8 cellular contexts compared by ENCODE assay signal in genomic region chrX:72306851-72307645, GRCh38. TPM values are rescaled to one million over a fixed set of nuclear protein-coding genes. Genes with fewer than 3 reads are reported as not detected.
A peak's percentile ranks its signal among the peaks of the same experiment; 100 is the strongest.
DNase-seq lines count a peak whose midpoint lies in the region; ATAC-seq, FAIRE-seq and TF ChIP-seq lines count a peak whose summit lies in the region.

No MANE protein-coding gene starts in this region.

- no peaks in the 10 kb centered on the region for H3K79me2 ChIP-seq in GM12878 (ENCODE audit: control insufficient read depth, insufficient read depth, low read length)

- H3K9me3 ChIP-seq in GM12878 (replicated peaks; ENCODE audit: control insufficient read depth, insufficient read depth, low read length) = no peaks in the 10 kb centered on the region; the same call in 1 of the 3 replicates

- no peak overlapping the region for H3K27ac ChIP-seq in GM12878 (ENCODE audit: control insufficient read depth, insufficient read depth)

- peak; percentile 56 for DNase-seq in DMS 273 treated with DMSO at 0.1 percent for 48 hours (lab: John Stamatoyannopoulos, UW)
- DNase-seq in Kasumi-1 (lab: John Stamatoyannopoulos, UW) = peak; percentile 45 to 65
- DNase-seq in RKO (ENCODE audit: low spot score) = peak; percentile 80
- no peak for DNase-seq in GM12878 (ENCODE audit: low read depth, low spot score)
- DNase-seq in hippocampal formation (lab: John Stamatoyannopoulos, UW) = peak; percentile 29 to 34
- peak; percentile 84 for DNase-seq in posterior vena cava (ENCODE audit: low spot score)
- no peak for DNase-seq in SKM-1 (lab: John Stamatoyannopoulos, UW; ENCODE audit: unreplicated experiment)

- ATAC-seq in GM21447 (IDR thresholded peaks at IDR 0.05; ENCODE audit: unreplicated experiment) = peak; percentile 65
- peak; percentile 76 for ATAC-seq in GM12878

- in situ Hi-C loops in GM12878 (cut with MboI) = no loop called here

- H2AFZ ChIP-seq in GM12878 (ENCODE audit: control insufficient read depth, low read depth, low read length) = no peak overlapping the region

- RAD21 ChIA-PET in GM12878 (lab: Charles Lee; ENCODE audit: unreplicated experiment) = no interaction called here

- no peak for TF ChIP-seq EP300 in GM12878 (IDR thresholded peaks at IDR 0.05; ENCODE audit: borderline replicate concordance in 1 of 2, control insufficient read depth in 1 of 2, low read depth in 2 of 2, low read length in 2 of 2)

- TF ChIP-seq CTCF in GM12878 (IDR thresholded peaks at IDR 0.05 in 2 of 3, conservative IDR thresholded peaks at IDR 0.05 in 1 of 3; ENCODE audit: control insufficient read depth in 2 of 3, extremely low read depth in 1 of 3, insufficient read depth in 1 of 3, low read depth in 3 of 3, low read length in 3 of 3) = no peak

- H3K4me1 ChIP-seq in GM12878 (ENCODE audit: control insufficient read depth, insufficient read depth, low read length) = no peaks in the 10 kb centered on the region

- peak overlapping the region; percentile 71 for H3K4me2 ChIP-seq in GM12878 (ENCODE audit: control insufficient read depth, insufficient read depth)

- no peaks in the 10 kb centered on the region for H3K36me3 ChIP-seq in GM12878 (ENCODE audit: control insufficient read depth in 2 of 2, insufficient read depth in 2 of 2, low read length in 1 of 2)

- CTCF ChIA-PET in GM12878 (lab: Yijun Ruan, JAX) = no interaction called here

- no peak for TF ChIP-seq POLR2A in GM12878 (IDR thresholded peaks at IDR 0.05; ENCODE audit: low read depth, low read length)

- intact Hi-C loops in GM12878 (cut with micrococcal nuclease; ENCODE audit: unreplicated experiment) = no loop called here
- intact Hi-C loops in posterior vena cava (cut with DNase I) = no loop called here

- no peak for TF ChIP-seq RAD21 in GM12878 (IDR thresholded peaks at IDR 0.05; ENCODE audit: insufficient read depth, low read depth, low read length)

- SMC1A ChIA-PET in GM12878 (lab: Charles Lee; ENCODE audit: uncharacterized antibody, unreplicated experiment) = no interaction called here

- 32% methylated on average over 56 of the region's 56 CpGs for WGBS in GM12878 (ENCODE audit: insufficient coverage, insufficient replicate concordance, low lambda C conversion rate, missing lambda C conversion rate)

- H3K27me3 ChIP-seq in GM12878 (replicated peaks in 1 of 2; ENCODE audit: control insufficient read depth in 2 of 2, insufficient read depth in 2 of 2, low read length in 1 of 2) = peaks cover 7 to 26% of the 10 kb centered on the region in 2 experiments

- FAIRE-seq in GM12878 (lab: Jason Lieb, UNC) = no peak

- no peaks in the 10 kb centered on the region for H4K20me1 ChIP-seq in GM12878 (ENCODE audit: control insufficient read depth, insufficient read depth)

- POLR2A ChIA-PET in GM12878 (lab: Charles Lee) = no interaction called here

- BruUV-seq in GM12878 (replicated peaks; lab: Mats Ljungman, UMichigan) = no TSS peak

- H3K9ac ChIP-seq in GM12878 (ENCODE audit: control insufficient read depth, insufficient read depth, low read length) = no peak overlapping the region

- peak overlapping the region; percentile 27; the same call in 1 of the 2 replicates for H3K4me3 ChIP-seq in GM12878

TF ChIP-seq in GM12878, 131 proteins besides CTCF, POLR2A, EP300 and RAD21:
- TF ChIP-seq NRF1 (conservative IDR thresholded peaks at IDR 0.05; ENCODE audit: low read depth, low read length) = no peak
- peak; percentile 83 for TF ChIP-seq SP1 (IDR thresholded peaks at IDR 0.05; ENCODE audit: low read depth, low read length)
- TF ChIP-seq RELB (IDR thresholded peaks at IDR 0.05; ENCODE audit: low read depth) = 0 out of 2 replicates have a peak, but pooled peaks have one; percentile 49
- 0 out of 2 replicates have a peak, but pooled peaks have one; percentile 29 for TF ChIP-seq YY1 (IDR thresholded peaks at IDR 0.05; ENCODE audit: low read depth, low read length)
- TF ChIP-seq MYB (IDR thresholded peaks at IDR 0.05; ENCODE audit: borderline replicate concordance, low read depth, low read length) = no peak

RNA-seq across cellular contexts. Expression of gene CITED1, which starts 1.3 kb away (rescaled TPM):
- not detected in 2 replicates for total RNA-seq in GM12878 (2013; cell fraction: nucleolus; rRNA removed)
- total RNA-seq in GM12878 (2014; rRNA removed) (0.22 TPM in 1 of 2 replicates, not detected in the other), GM12878 (2014; rRNA removed; fragmentation: Illumina TruSeq; extraction: Trizol) (not detected in 2 replicates), GM12878 (2021) (not detected in 2 replicates), posterior vena cava (not detected)
- not detected for polyA plus RNA-seq in GM12878 (2011; ENCODE audit: low read depth)
- polyA plus RNA-seq in GM12878 (2011; rRNA removed) (0.30 TPM in 1 of 2 replicates, not detected in the other), GM12878 (2014; fragmentation: Illumina TruSeq; extraction: Trizol) (not detected in 2 replicates), GM12878 (2014; fragmentation: Nextera tagmentation; extraction: Ambion mirVana) (not detected), GM12878 (2014; rRNA removed) (0.36 and 0.56 TPM in 2 replicates), GM12878 (2016; fragmentation: Nextera tagmentation; extraction: Ambion mirVana) (not detected)
- 0.10 TPM in 1 of 2 replicates, not detected in the other for polyA plus RNA-seq in GM12878 (2011; cell fraction: cytosol; rRNA removed)
- 0.33 TPM in 1 of 2 replicates, not detected in the other for polyA plus RNA-seq in GM12878 (2011; cell fraction: nucleus; rRNA removed)
- not detected in 2 replicates for polyA plus RNA-seq in GM12878 (2012)
- polyA minus RNA-seq in GM12878 (2011; rRNA and poly(A)+ RNA removed) = 0.26 TPM in 1 of 2 replicates, not detected in the other
- not detected in 2 replicates for polyA minus RNA-seq in GM12878 (2011; cell fraction: cytosol; rRNA and poly(A)+ RNA removed)
- polyA minus RNA-seq in GM12878 (2011; cell fraction: nucleus; rRNA and poly(A)+ RNA removed) = not detected in 2 replicates

RNA-seq across cellular contexts. Expression of gene RPS4X, which starts 30.0 kb away (rescaled TPM):
- total RNA-seq in GM12878 (2013; cell fraction: nucleolus; rRNA removed) = 245 and 264 TPM in 2 replicates
- total RNA-seq in GM12878 (2014; rRNA removed) (2,058 and 2,209 TPM in 2 replicates), GM12878 (2014; rRNA removed; fragmentation: Illumina TruSeq; extraction: Trizol) (2,377 and 2,415 TPM in 2 replicates), GM12878 (2021) (1,872 and 1,950 TPM in 2 replicates), posterior vena cava (100 to 1,000 TPM; 739 to 780 TPM)
- 3,382 TPM for polyA plus RNA-seq in GM12878 (2011; ENCODE audit: low read depth)
- polyA plus RNA-seq in GM12878 (2011; rRNA removed) (2,950 and 2,951 TPM in 2 replicates), GM12878 (2014; fragmentation: Illumina TruSeq; extraction: Trizol) (3,485 and 4,083 TPM in 2 replicates), GM12878 (2014; fragmentation: Nextera tagmentation; extraction: Ambion mirVana) (1,000 to 10,000 TPM; 1,791 to 1,844 TPM), GM12878 (2014; rRNA removed) (2,579 and 2,978 TPM in 2 replicates), GM12878 (2016; fragmentation: Nextera tagmentation; extraction: Ambion mirVana) (100 to 1,000 TPM; 655 to 682 TPM)
- 3,063 and 3,447 TPM in 2 replicates for polyA plus RNA-seq in GM12878 (2011; cell fraction: cytosol; rRNA removed)
- polyA plus RNA-seq in GM12878 (2011; cell fraction: nucleus; rRNA removed) = 1,192 and 1,272 TPM in 2 replicates
- polyA plus RNA-seq in GM12878 (2012) = 3,368 and 3,751 TPM in 2 replicates
- 1,871 and 1,904 TPM in 2 replicates for polyA minus RNA-seq in GM12878 (2011; rRNA and poly(A)+ RNA removed)
- 549 and 570 TPM in 2 replicates for polyA minus RNA-seq in GM12878 (2011; cell fraction: cytosol; rRNA and poly(A)+ RNA removed)
- 225 and 312 TPM in 2 replicates for polyA minus RNA-seq in GM12878 (2011; cell fraction: nucleus; rRNA and poly(A)+ RNA removed)

Comparison
In these comparisons a context has a peak if more than half of its experiments do, and no peak if none do; other contexts are left out.
1. DNase-seq: peak in DMS 273 treated with DMSO at 0.1 percent for 48 hours (single experiment), Kasumi-1 (2 of 2), RKO (single experiment), hippocampal formation (2 of 2) and posterior vena cava (single experiment); none in GM12878 (single experiment) and SKM-1 (single experiment).